11 cellular contexts compared by ENCODE assay signal in the genomic region with DNA sequence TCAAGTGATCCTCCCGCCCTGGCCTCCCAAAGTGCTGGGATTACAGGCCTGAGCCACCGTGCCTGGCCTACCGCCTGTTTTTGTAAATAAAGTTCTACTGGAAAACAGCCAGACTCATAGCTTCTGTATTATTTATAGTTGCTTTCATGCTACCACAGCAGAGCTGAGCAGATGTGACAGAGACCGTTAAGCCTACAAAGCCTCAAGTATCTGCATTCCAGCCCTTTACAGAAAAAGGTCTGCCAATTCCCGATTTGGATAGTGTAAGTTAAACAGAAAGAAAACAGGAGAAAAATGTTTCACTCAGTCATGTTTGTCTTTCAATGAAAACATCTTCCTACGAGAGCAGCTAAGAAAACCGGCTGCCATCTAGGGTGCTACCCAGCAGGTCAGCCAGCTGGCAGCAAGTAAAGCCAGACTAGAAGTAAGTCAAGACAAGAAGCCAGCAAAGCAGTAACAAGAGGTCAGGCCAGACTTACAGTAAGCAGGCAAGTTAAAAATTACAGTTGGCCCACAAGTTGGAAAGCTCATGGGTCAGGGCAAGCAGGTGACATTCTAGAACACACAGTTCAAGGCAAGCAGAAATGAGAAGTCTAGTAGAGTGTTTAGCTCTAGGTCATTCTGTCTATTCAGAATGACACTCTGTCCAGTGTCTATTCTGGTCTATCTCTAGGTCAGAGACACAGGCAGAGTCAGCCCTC. TPM values are rescaled to one million over a fixed set of nuclear protein-coding genes. Genes with fewer than 3 reads are reported as not detected.
DNase-seq lines count a peak whose midpoint lies in the region; ATAC-seq and TF ChIP-seq lines count a peak whose summit lies in the region.
"Had no signal": no experiment of that assay in that cellular context is flagged by ENCODE, and none has a peak within 500 bp of the region (broad histone marks: within the 10 kb centered on the region; RNA-seq: fewer than 3 reads in every experiment).

No MANE protein-coding gene starts in this region.

- H3K27ac ChIP-seq in endodermal cell (ENCODE audit: low read depth, low read length): no peak overlapping the region
- H3K27ac ChIP-seq in tibial artery: peak overlapping the region; percentile 42 to 45

- no peak for DNase-seq in activated naive CD8-positive, alpha-beta T cell treated with anti-CD3 and anti-CD28 coated beads for 36 hours
- no peak for DNase-seq in activated naive CD8-positive, alpha-beta T cell treated with anti-CD3 and anti-CD28 coated beads, Interleukin-2, amount 50 U/mL, for 24 hours
- DNase-seq in endodermal cell (no peak), mucosa of descending colon (no peak), tibial artery (no peak), T-helper 1 cell (no peak), SIG-M5 treated with dmso at 0.1 percent for 504 hours (lab: John Stamatoyannopoulos, UW; ENCODE audit: unreplicated experiment) (no peak)
- DNase-seq in activated naive CD4-positive, alpha-beta T cell treated with anti-CD3 and anti-CD28 coated beads, Interleukin-2, amount 50 U/mL, for 16 hours: no peak
- DNase-seq: activated naive CD8-positive, alpha-beta T cell treated with anti-CD3 and anti-CD28 coated beads, Interleukin-2, amount 10 ng/mL, durations not matched to agents 7 days and 5 days; DMS153; NCI-H187 treated with DMSO at 0.1 percent for 48 hours had no signal

- no peak for TF ChIP-seq CTCF in endodermal cell (conservative IDR thresholded peaks at IDR 0.05)
- TF ChIP-seq CTCF in mucosa of descending colon (IDR thresholded peaks at IDR 0.05): no peak
- TF ChIP-seq CTCF in tibial artery (IDR thresholded peaks at IDR 0.05): no peak

- 96 to 98% methylated on average over 7 of the region's 7 CpGs for WGBS in endodermal cell (ENCODE audit: insufficient coverage in 1 of 2, insufficient read length in 1 of 2), 2 experiments

- peaks cover 8% of the 10 kb centered on the region for H3K36me3 Mint-ChIP-seq in activated naive CD8-positive, alpha-beta T cell treated with anti-CD3 and anti-CD28 coated beads for 36 hours
- peaks cover 34% of the 10 kb centered on the region for H3K36me3 Mint-ChIP-seq in activated naive CD8-positive, alpha-beta T cell treated with anti-CD3 and anti-CD28 coated beads, Interleukin-2, amount 50 U/mL, for 24 hours (ENCODE audit: low read depth)
- peaks cover 62% of the 10 kb centered on the region for H3K36me3 Mint-ChIP-seq in endodermal cell (ENCODE audit: low read depth)

- no peaks in the 10 kb centered on the region for H3K27me3 Mint-ChIP-seq in activated naive CD8-positive, alpha-beta T cell treated with anti-CD3 and anti-CD28 coated beads for 36 hours
- no peaks in the 10 kb centered on the region for H3K27me3 Mint-ChIP-seq in activated naive CD8-positive, alpha-beta T cell treated with anti-CD3 and anti-CD28 coated beads, Interleukin-2, amount 50 U/mL, for 24 hours
- H3K27me3 Mint-ChIP-seq in endodermal cell (ENCODE audit: insufficient read depth): no peaks in the 10 kb centered on the region
- H3K27me3 Mint-ChIP-seq: activated naive CD8-positive, alpha-beta T cell treated with anti-CD3 and anti-CD28 coated beads, Interleukin-2, amount 10 ng/mL, durations not matched to agents 7 days and 5 days had no signal

- H3K4me3 ChIP-seq in endodermal cell (ENCODE audit: low read length): no peak overlapping the region
- H3K4me3 ChIP-seq in mucosa of descending colon: no peak overlapping the region
- no peak overlapping the region for H3K4me3 ChIP-seq in tibial artery

- peaks cover 3% of the 10 kb centered on the region for H3K4me1 Mint-ChIP-seq in activated naive CD8-positive, alpha-beta T cell treated with anti-CD3 and anti-CD28 coated beads for 36 hours
- H3K4me1 Mint-ChIP-seq in activated naive CD8-positive, alpha-beta T cell treated with anti-CD3 and anti-CD28 coated beads, Interleukin-2, amount 50 U/mL, for 24 hours: peaks cover 2% of the 10 kb centered on the region
- no peaks in the 10 kb centered on the region for H3K4me1 Mint-ChIP-seq in endodermal cell

- intact Hi-C loops in mucosa of descending colon (cut with DNase I, micrococcal nuclease) (no loop called here), tibial artery (cut with DNase I; ENCODE audit: low total_unique reads) (no loop called here)

- H3K4me1 ChIP-seq in endodermal cell (ENCODE audit: control insufficient read depth, insufficient read depth, low read length): no peaks in the 10 kb centered on the region
- no peaks in the 10 kb centered on the region for H3K4me1 ChIP-seq in mucosa of descending colon (ENCODE audit: low read depth)
- H3K4me1 ChIP-seq in tibial artery: peaks cover 0 to 21% (median 12%) of the 10 kb centered on the region in 4 donors

- H3K9me3 ChIP-seq in endodermal cell (ENCODE audit: control insufficient read depth, low read length): no peaks in the 10 kb centered on the region
- H3K9me3 ChIP-seq in mucosa of descending colon: no peaks in the 10 kb centered on the region
- no peaks in the 10 kb centered on the region for H3K9me3 ChIP-seq in tibial artery

- H3K9ac ChIP-seq in endodermal cell (ENCODE audit: extremely low read depth, low read length, poor library complexity, severe bottlenecking): no peak overlapping the region

- H3K36me3 ChIP-seq in endodermal cell (ENCODE audit: control insufficient read depth, insufficient read depth, low read length) (peaks cover 71% of the 10 kb centered on the region), mucosa of descending colon (ENCODE audit: low read depth) (peaks cover 7% of the 10 kb centered on the region), tibial artery (peaks cover 31 to 69% (median 33%) of the 10 kb centered on the region in 3 donors)

- no peak for ATAC-seq in activated naive CD8-positive, alpha-beta T cell treated with anti-CD3 and anti-CD28 coated beads, Interleukin-2, amount 50 U/mL, for 24 hours
- ATAC-seq in mucosa of descending colon: peak; percentile 40

- no peaks in the 10 kb centered on the region for H3K9me3 Mint-ChIP-seq in activated naive CD8-positive, alpha-beta T cell treated with anti-CD3 and anti-CD28 coated beads for 36 hours
- no peaks in the 10 kb centered on the region for H3K9me3 Mint-ChIP-seq in activated naive CD8-positive, alpha-beta T cell treated with anti-CD3 and anti-CD28 coated beads, Interleukin-2, amount 50 U/mL, for 24 hours
- no peaks in the 10 kb centered on the region for H3K9me3 Mint-ChIP-seq in endodermal cell
- H3K9me3 Mint-ChIP-seq: activated naive CD8-positive, alpha-beta T cell treated with anti-CD3 and anti-CD28 coated beads, Interleukin-2, amount 10 ng/mL, durations not matched to agents 7 days and 5 days had no signal

- H3K27me3 ChIP-seq in endodermal cell (ENCODE audit: control insufficient read depth, insufficient read depth, low read length, poor library complexity, severe bottlenecking): no peaks in the 10 kb centered on the region
- H3K27me3 ChIP-seq in tibial artery: no peaks in the 10 kb centered on the region

- H3K27ac Mint-ChIP-seq in activated naive CD8-positive, alpha-beta T cell treated with anti-CD3 and anti-CD28 coated beads for 36 hours: peak overlapping the region; percentile 17
- H3K27ac Mint-ChIP-seq in activated naive CD8-positive, alpha-beta T cell treated with anti-CD3 and anti-CD28 coated beads, Interleukin-2, amount 50 U/mL, for 24 hours: no peak overlapping the region
- H3K27ac Mint-ChIP-seq in endodermal cell: peak overlapping the region; percentile 24
- H3K27ac Mint-ChIP-seq: activated naive CD8-positive, alpha-beta T cell treated with anti-CD3 and anti-CD28 coated beads, Interleukin-2, amount 10 ng/mL, durations not matched to agents 7 days and 5 days had no signal

- H3K4me3 Mint-ChIP-seq in activated naive CD8-positive, alpha-beta T cell treated with anti-CD3 and anti-CD28 coated beads for 36 hours: no peak overlapping the region
- no peak overlapping the region for H3K4me3 Mint-ChIP-seq in activated naive CD8-positive, alpha-beta T cell treated with anti-CD3 and anti-CD28 coated beads, Interleukin-2, amount 50 U/mL, for 24 hours
- H3K4me3 Mint-ChIP-seq in endodermal cell: no peak overlapping the region
- H3K4me3 Mint-ChIP-seq: activated naive CD8-positive, alpha-beta T cell treated with anti-CD3 and anti-CD28 coated beads, Interleukin-2, amount 10 ng/mL, durations not matched to agents 7 days and 5 days had no signal

RNA-seq across cellular contexts. Expression of gene NCBP3, which starts 17.7 kb away (rescaled TPM):
- total RNA-seq in activated naive CD8-positive, alpha-beta T cell treated with anti-CD3 and anti-CD28 coated beads for 36 hours: 10 to 100 TPM; 39.9 to 41.1 TPM
- total RNA-seq in endodermal cell (10 to 100 TPM; 74.5 to 75.9 TPM), mucosa of descending colon (10 to 100 TPM; 39.4 to 50.5 (median 44.7) TPM)
- 72.1 TPM for polyA plus RNA-seq in endodermal cell (2013, experiment 1 of 2)
- 66.8 TPM for polyA plus RNA-seq in endodermal cell (2013, experiment 2 of 2)

RNA-seq across cellular contexts. Expression of gene ITGAE, which starts 27.3 kb away (rescaled TPM):
- total RNA-seq in activated naive CD8-positive, alpha-beta T cell treated with anti-CD3 and anti-CD28 coated beads for 36 hours: 10 to 100 TPM; 24.9 to 29.8 TPM
- 10 to 100 TPM; 21.8 to 34.3 TPM for total RNA-seq in endodermal cell
- 47.8 TPM for polyA plus RNA-seq in endodermal cell (2013, experiment 1 of 2)
- 49.2 TPM for polyA plus RNA-seq in endodermal cell (2013, experiment 2 of 2)
- 10 to 100 TPM; 17.2 to 24.1 (median 17.6) TPM for total RNA-seq in mucosa of descending colon
